20 cellular contexts compared by ENCODE assay signal in genomic region chr18:58338141-58338540, GRCh38.
DNase-seq lines count a peak whose midpoint lies in the region; ATAC-seq, FAIRE-seq and TF ChIP-seq lines count a peak whose summit lies in the region.
"Had no signal": no experiment of that assay in that cellular context is flagged by ENCODE, and none has a peak within 500 bp of the region (broad histone marks: within the 10 kb centered on the region; RNA-seq: fewer than 3 reads in every experiment).

No MANE protein-coding gene starts in this region.

- H3K36me3 Mint-ChIP-seq in astrocyte (ENCODE audit: low read depth, unreplicated experiment) (peaks cover 32% of the 10 kb centered on the region), mesothelial cell of epicardium (peaks cover 32% of the 10 kb centered on the region)

- H3K4me2 ChIP-seq in astrocyte (ENCODE audit: low read length) = peak overlapping the region; percentile 53

- H3K9me3 ChIP-seq in HUES48 (ENCODE audit: control insufficient read depth, insufficient read depth, low read length) (no peaks in the 10 kb centered on the region), astrocyte (ENCODE audit: insufficient read depth, low read depth, low read length) (no peaks in the 10 kb centered on the region), stomach (no peaks in the 10 kb centered on the region)
- H3K9me3 ChIP-seq: HAP-1, ovary had no signal

- intact Hi-C loops in stomach (cut with DNase I; ENCODE audit: low total_unique reads) = loop anchor here (5.0 kb wide), 1 partner anchor 49 kb away; no protein-coding TSS in a partner anchor

- no peak for ATAC-seq in GM18858 (IDR thresholded peaks at IDR 0.05; ENCODE audit: unreplicated experiment)
- ATAC-seq: activated CD4-positive, alpha-beta T cell treated with anti-CD3 and anti-CD28 coated beads for 36 hours had no signal

- H3K4me3 ChIP-seq in HUES48 (ENCODE audit: low read depth, low read length) (no peak overlapping the region), astrocyte (ENCODE audit: insufficient read depth, low read depth, low read length) (no peak overlapping the region), stomach (no peak overlapping the region)
- H3K4me3 ChIP-seq: HAP-1, ovary had no signal

- TF ChIP-seq POLR2A in stomach (IDR thresholded peaks at IDR 0.05) = no peak

- H3K27ac ChIP-seq in HUES48 (ENCODE audit: low read depth, low read length) = peak overlapping the region; percentile 15
- peak overlapping the region; percentile 18 for H3K27ac ChIP-seq in astrocyte (ENCODE audit: low read depth, low read length)
- peak overlapping the region in 4 of 5 donors; percentile 38 to 57 (median 40) for H3K27ac ChIP-seq in stomach

- no peak overlapping the region for H2AFZ ChIP-seq in astrocyte (ENCODE audit: low read depth, low read length)

- H3K27me3 Mint-ChIP-seq in astrocyte (ENCODE audit: low read depth, unreplicated experiment) (no peaks in the 10 kb centered on the region), mesothelial cell of epicardium (ENCODE audit: low read depth) (no peaks in the 10 kb centered on the region)
- H3K27me3 Mint-ChIP-seq: stimulated activated naive CD8-positive, alpha-beta T cell treated with anti-CD3 and anti-CD28 coated beads, Interleukin-15, Interleukin-2, amounts not matched to agents 100 ng/mL and 50 ng/mL, for 24 hours had no signal

- H3K4me3 Mint-ChIP-seq in astrocyte (ENCODE audit: unreplicated experiment) (no peak overlapping the region), mesothelial cell of epicardium (no peak overlapping the region)
- H3K4me3 Mint-ChIP-seq: activated CD4-positive, alpha-beta T cell treated with anti-CD3 and anti-CD28 coated beads for 36 hours; stimulated activated naive CD8-positive, alpha-beta T cell treated with anti-CD3 and anti-CD28 coated beads, Interleukin-15, Interleukin-2, amounts not matched to agents 100 ng/mL and 50 ng/mL, for 24 hours had no signal

- no peak overlapping the region for H3K9ac ChIP-seq in HUES48 (ENCODE audit: low read depth, low read length)
- H3K9ac ChIP-seq in astrocyte (ENCODE audit: low read length) = no peak overlapping the region

- DNase-seq in astrocyte (ENCODE audit: low read depth) = no peak
- no peak for DNase-seq in mesothelial cell of epicardium (ENCODE audit: low spot score in 2 of 2, unreplicated experiment in 2 of 2)
- DNase-seq in stomach = no peak
- DNase-seq in foreskin melanocyte = no peak
- DNase-seq in ecto neural progenitor cell (ENCODE audit: low spot score) = no peak
- DNase-seq: activated CD4-positive, alpha-beta T cell treated with anti-CD3 and anti-CD28 coated beads for 36 hours; activated CD8-positive, alpha-beta memory T cell treated with anti-CD3 and anti-CD28 coated beads, Interleukin-2, amount 50 U/mL, for 4 hours; activated gamma-delta T cell treated with Interleukin-2 at 50 U/mL for 16 hours; aorta; midbrain; NCI-H2029; NCI-H524; stimulated activated CD4-positive, alpha-beta T cell treated with anti-CD3 and anti-CD28 coated beads, Interleukin-15, amount 100 ng/mL, for 24 hours; T1000 had no signal

- H3K27me3 ChIP-seq in HUES48 (ENCODE audit: control insufficient read depth, insufficient read depth, low read length) = no peaks in the 10 kb centered on the region
- no peaks in the 10 kb centered on the region for H3K27me3 ChIP-seq in astrocyte (ENCODE audit: insufficient read depth, low read length)
- H3K27me3 ChIP-seq in stomach = no peaks in the 10 kb centered on the region
- H3K27me3 ChIP-seq: ovary had no signal

- H3K4me1 ChIP-seq in HUES48 (ENCODE audit: control insufficient read depth, insufficient read depth, low read length) (peaks cover 61% of the 10 kb centered on the region), astrocyte (ENCODE audit: insufficient read depth, low read length) (peaks cover 32% of the 10 kb centered on the region), stomach (peaks cover 19 to 31% (median 28%) of the 10 kb centered on the region in 4 donors)

- 55 to 65% (median 61%) methylated on average over 3 of the region's 3 CpGs for WGBS in stomach, 5 donors

- H3K27ac Mint-ChIP-seq in astrocyte (ENCODE audit: unreplicated experiment) = peak overlapping the region; percentile 42
- H3K27ac Mint-ChIP-seq in mesothelial cell of epicardium = peak overlapping the region; percentile 67
- H3K27ac Mint-ChIP-seq: activated CD4-positive, alpha-beta T cell treated with anti-CD3 and anti-CD28 coated beads for 36 hours; stimulated activated naive CD8-positive, alpha-beta T cell treated with anti-CD3 and anti-CD28 coated beads, Interleukin-15, Interleukin-2, amounts not matched to agents 100 ng/mL and 50 ng/mL, for 24 hours had no signal

- H3K9me3 Mint-ChIP-seq in astrocyte (ENCODE audit: unreplicated experiment) = no peaks in the 10 kb centered on the region
- H3K9me3 Mint-ChIP-seq in mesothelial cell of epicardium = no peaks in the 10 kb centered on the region
- H3K9me3 Mint-ChIP-seq: stimulated activated naive CD8-positive, alpha-beta T cell treated with anti-CD3 and anti-CD28 coated beads, Interleukin-15, Interleukin-2, amounts not matched to agents 100 ng/mL and 50 ng/mL, for 24 hours had no signal

- FAIRE-seq in astrocyte (lab: Jason Lieb, UNC) = no peak
- FAIRE-seq: colon had no signal

- peaks cover 25% of the 10 kb centered on the region for H3K36me3 ChIP-seq in HUES48 (ENCODE audit: control insufficient read depth, insufficient read depth, low read length)
- peaks cover 13% of the 10 kb centered on the region for H3K36me3 ChIP-seq in astrocyte (ENCODE audit: insufficient read depth, low read length)
- peaks cover 2 to 73% (median 52%) of the 10 kb centered on the region in 4 donors for H3K36me3 ChIP-seq in stomach
- H3K36me3 ChIP-seq: HAP-1, ovary had no signal

- no peak for TF ChIP-seq EP300 in stomach (IDR thresholded peaks at IDR 0.05)

- H3K79me2 ChIP-seq in astrocyte (ENCODE audit: insufficient read depth, low read length) = no peaks in the 10 kb centered on the region

- H4K20me1 ChIP-seq in astrocyte (ENCODE audit: insufficient read depth, low read length) = no peaks in the 10 kb centered on the region

- peaks cover 32% of the 10 kb centered on the region for H3K4me1 Mint-ChIP-seq in astrocyte (ENCODE audit: low read depth, unreplicated experiment)
- H3K4me1 Mint-ChIP-seq in mesothelial cell of epicardium = peaks cover 47% of the 10 kb centered on the region
- H3K4me1 Mint-ChIP-seq: activated CD4-positive, alpha-beta T cell treated with anti-CD3 and anti-CD28 coated beads for 36 hours had no signal

- TF ChIP-seq CTCF in astrocyte (IDR thresholded peaks at IDR 0.05; ENCODE audit: insufficient read depth, low read depth, low read length) (no peak), mesothelial cell of epicardium (IDR thresholded peaks at IDR 0.05; ENCODE audit: unreplicated experiment) (no peak), stomach (IDR thresholded peaks at IDR 0.05) (no peak)
